ENCODE assay signal across 35 cellular contexts in the genomic region with DNA sequence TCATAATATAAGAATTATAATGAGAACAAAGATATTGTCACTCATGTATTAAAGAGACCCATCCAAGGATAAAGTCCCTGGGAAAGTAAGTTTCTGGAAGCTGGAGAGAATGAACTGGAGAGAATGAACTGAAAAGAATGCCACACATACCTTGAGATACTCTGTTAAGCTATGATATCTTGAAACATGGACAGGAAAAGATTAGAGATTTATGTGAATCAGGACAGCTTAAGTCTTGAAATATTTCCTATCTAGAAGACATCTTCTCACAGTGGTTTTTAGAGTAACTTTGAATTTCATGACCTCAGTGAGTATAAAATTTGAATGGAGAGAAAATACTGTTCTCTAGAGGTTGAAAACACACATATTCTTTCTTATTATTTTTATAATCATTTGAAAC.
"Had no signal": no experiment of that assay in that cellular context is flagged by ENCODE, and none has a peak within 500 bp of the region (broad histone marks: within the 10 kb centered on the region; RNA-seq: fewer than 3 reads in every experiment).

No MANE protein-coding gene starts in this region.

- FAIRE-seq: bronchial epithelial cell, endometrium, endothelial cell of umbilical vein had no signal

- H3K36me3 ChIP-seq: adrenal gland, ascending aorta, brain microvascular endothelial cell, colonic mucosa, esophagus squamous epithelium, gastroesophageal sphincter had no signal

- H3K9me3 ChIP-seq: adrenal gland, ascending aorta, colonic mucosa, esophagus squamous epithelium, gastroesophageal sphincter had no signal

- H3K4me3 Mint-ChIP-seq: activated CD4-positive, alpha-beta memory T cell treated with anti-CD3 and anti-CD28 coated beads for 36 hours; activated CD4-positive, alpha-beta T cell treated with anti-CD3 and anti-CD28 coated beads for 36 hours; activated CD4-positive, alpha-beta T cell treated with anti-CD3 and anti-CD28 coated beads, Interleukin-2, amount 10 ng/mL, durations not matched to agents 24 days and 14 days; activated CD8-positive, alpha-beta memory T cell treated with anti-CD3 and anti-CD28 coated beads, Interleukin-2, amount 10 ng/mL, durations not matched to agents 7 days and 5 days; activated CD8-positive, alpha-beta T cell treated with anti-CD3 and anti-CD28 coated beads, Interleukin-2, amount 10 ng/mL, durations not matched to agents 7 days and 5 days; activated naive CD4-positive, alpha-beta T cell treated with anti-CD3 and anti-CD28 coated beads for 36 hours; activated naive CD4-positive, alpha-beta T cell treated with anti-CD3 and anti-CD28 coated beads, Interleukin-2, amount 50 U/mL, for 24 hours; activated naive CD8-positive, alpha-beta T cell treated with anti-CD3 and anti-CD28 coated beads for 36 hours; activated naive CD8-positive, alpha-beta T cell treated with anti-CD3 and anti-CD28 coated beads, Interleukin-2, amount 50 U/mL, for 24 hours; activated T-helper 1 cell treated with anti-CD3 and anti-CD28 coated beads, Interleukin-12 subunit alpha, Interleukin-12 subunit beta, Interleukin-2, Interleukin-4 antibody, amounts not matched to agents 30 ng/mL and 10 ng/mL and 1 ng/mL, durations not matched to agents 14 hours and 24 hours and 36 hours; T-helper 17 cell; T-helper 2 cell treated with Interferon-gamma antibody and Interleukin-4, amounts not matched to agents 5 μg/mL and 100 μg/mL, for 36 hours had no signal

- ATAC-seq: activated CD4-positive, alpha-beta T cell treated with anti-CD3 and anti-CD28 coated beads for 36 hours; activated CD8-positive, alpha-beta memory T cell treated with anti-CD3 and anti-CD28 coated beads, Interleukin-2, amount 10 ng/mL, durations not matched to agents 7 days and 5 days; activated CD8-positive, alpha-beta T cell treated with anti-CD3 and anti-CD28 coated beads, Interleukin-2, amount 10 ng/mL, durations not matched to agents 7 days and 5 days; activated naive CD8-positive, alpha-beta T cell treated with anti-CD3 and anti-CD28 coated beads, Interleukin-2, amount 50 U/mL, for 24 hours; gastroesophageal sphincter; T-helper 17 cell had no signal

- H3K27me3 Mint-ChIP-seq: activated CD4-positive, alpha-beta memory T cell treated with anti-CD3 and anti-CD28 coated beads for 36 hours; activated CD4-positive, alpha-beta T cell treated with anti-CD3 and anti-CD28 coated beads for 36 hours; activated CD4-positive, alpha-beta T cell treated with anti-CD3 and anti-CD28 coated beads, Interleukin-2, amount 10 ng/mL, durations not matched to agents 24 days and 14 days; activated CD8-positive, alpha-beta memory T cell treated with anti-CD3 and anti-CD28 coated beads, Interleukin-2, amount 10 ng/mL, durations not matched to agents 7 days and 5 days; activated naive CD4-positive, alpha-beta T cell treated with anti-CD3 and anti-CD28 coated beads, Interleukin-2, amount 50 U/mL, for 24 hours; activated naive CD8-positive, alpha-beta T cell treated with anti-CD3 and anti-CD28 coated beads for 36 hours; activated naive CD8-positive, alpha-beta T cell treated with anti-CD3 and anti-CD28 coated beads, Interleukin-2, amount 50 U/mL, for 24 hours had no signal

- H3K4me1 Mint-ChIP-seq: activated CD4-positive, alpha-beta T cell treated with anti-CD3 and anti-CD28 coated beads for 36 hours; activated CD8-positive, alpha-beta memory T cell treated with anti-CD3 and anti-CD28 coated beads, Interleukin-2, amount 10 ng/mL, durations not matched to agents 7 days and 5 days; activated naive CD8-positive, alpha-beta T cell treated with anti-CD3 and anti-CD28 coated beads for 36 hours; activated naive CD8-positive, alpha-beta T cell treated with anti-CD3 and anti-CD28 coated beads, Interleukin-2, amount 50 U/mL, for 24 hours had no signal

- H3K27me3 ChIP-seq: adrenal gland, ascending aorta, brain microvascular endothelial cell, colonic mucosa, esophagus squamous epithelium, gastroesophageal sphincter had no signal

- H3K9me3 Mint-ChIP-seq: activated CD4-positive, alpha-beta memory T cell treated with anti-CD3 and anti-CD28 coated beads for 36 hours; activated naive CD4-positive, alpha-beta T cell treated with anti-CD3 and anti-CD28 coated beads for 36 hours; activated naive CD4-positive, alpha-beta T cell treated with anti-CD3 and anti-CD28 coated beads, Interleukin-2, amount 50 U/mL, for 24 hours; activated naive CD8-positive, alpha-beta T cell treated with anti-CD3 and anti-CD28 coated beads for 36 hours; activated naive CD8-positive, alpha-beta T cell treated with anti-CD3 and anti-CD28 coated beads, Interleukin-2, amount 50 U/mL, for 24 hours; T-helper 2 cell treated with Interferon-gamma antibody and Interleukin-4, amounts not matched to agents 5 μg/mL and 100 μg/mL, for 36 hours had no signal

- H3K27ac ChIP-seq: adrenal gland, ascending aorta, brain microvascular endothelial cell, colonic mucosa, epithelial cell of prostate, esophagus squamous epithelium, gastroesophageal sphincter had no signal

- H3K27ac Mint-ChIP-seq: activated CD4-positive, alpha-beta memory T cell treated with anti-CD3 and anti-CD28 coated beads for 36 hours; activated CD4-positive, alpha-beta T cell treated with anti-CD3 and anti-CD28 coated beads for 36 hours; activated CD4-positive, alpha-beta T cell treated with anti-CD3 and anti-CD28 coated beads, Interleukin-2, amount 10 ng/mL, durations not matched to agents 24 days and 14 days; activated CD8-positive, alpha-beta memory T cell treated with anti-CD3 and anti-CD28 coated beads, Interleukin-2, amount 10 ng/mL, durations not matched to agents 7 days and 5 days; activated CD8-positive, alpha-beta T cell treated with anti-CD3 and anti-CD28 coated beads, Interleukin-2, amount 10 ng/mL, durations not matched to agents 7 days and 5 days; activated naive CD4-positive, alpha-beta T cell treated with anti-CD3 and anti-CD28 coated beads for 36 hours; activated naive CD4-positive, alpha-beta T cell treated with anti-CD3 and anti-CD28 coated beads, Interleukin-2, amount 50 U/mL, for 24 hours; activated naive CD8-positive, alpha-beta T cell treated with anti-CD3 and anti-CD28 coated beads for 36 hours; activated naive CD8-positive, alpha-beta T cell treated with anti-CD3 and anti-CD28 coated beads, Interleukin-2, amount 50 U/mL, for 24 hours; activated T-helper 1 cell treated with anti-CD3 and anti-CD28 coated beads, Interleukin-12 subunit alpha, Interleukin-12 subunit beta, Interleukin-2, Interleukin-4 antibody, amounts not matched to agents 30 ng/mL and 10 ng/mL and 1 ng/mL, durations not matched to agents 14 hours and 24 hours and 36 hours; activated T-helper 2 cell treated with anti-CD3 and anti-CD28 coated beads, Interferon-gamma antibody, Interleukin-2, Interleukin-4, amounts not matched to agents 10 μg/mL and 5 μg/mL and 100 μg/mL, durations not matched to agents 14 hours and 24 hours and 36 hours; T-helper 17 cell; T-helper 2 cell treated with Interferon-gamma antibody and Interleukin-4, amounts not matched to agents 5 μg/mL and 100 μg/mL, for 36 hours had no signal

- H3K4me3 ChIP-seq: adrenal gland, ascending aorta, colonic mucosa, esophagus squamous epithelium, gastroesophageal sphincter had no signal

- DNase-seq: activated CD4-positive, alpha-beta memory T cell treated with anti-CD3 and anti-CD28 coated beads for 36 hours; activated CD4-positive, alpha-beta T cell treated with anti-CD3 and anti-CD28 coated beads for 36 hours; activated CD4-positive, alpha-beta T cell treated with anti-CD3 and anti-CD28 coated beads, Interleukin-2, amount 10 ng/mL, durations not matched to agents 24 days and 14 days; activated CD4-positive, CD25-positive, alpha-beta regulatory T cell; activated CD4-positive, CD25-positive, alpha-beta regulatory T cell treated with anti-CD3 and anti-CD28 coated beads, Interleukin-2, amount 50 U/mL, for 72 hours; activated CD8-positive, alpha-beta memory T cell treated with anti-CD3 and anti-CD28 coated beads, Interleukin-2, amount 10 ng/mL, durations not matched to agents 7 days and 5 days; activated CD8-positive, alpha-beta memory T cell treated with anti-CD3 and anti-CD28 coated beads, Interleukin-2, amount 50 U/mL, for 4 hours; activated CD8-positive, alpha-beta T cell treated with anti-CD3 and anti-CD28 coated beads, Interleukin-2, amount 10 ng/mL, durations not matched to agents 7 days and 5 days; activated effector memory CD4-positive, alpha-beta T cell treated with anti-CD3 and anti-CD28 coated beads, Interleukin-2, amount 50 U/mL, for 16 hours; activated naive CD4-positive, alpha-beta T cell treated with anti-CD3 and anti-CD28 coated beads for 36 hours; activated naive CD8-positive, alpha-beta T cell treated with anti-CD3 and anti-CD28 coated beads for 36 hours; activated naive CD8-positive, alpha-beta T cell treated with anti-CD3 and anti-CD28 coated beads, Interleukin-2, amount 50 U/mL, for 24 hours; activated T-cell treated with anti-CD3 and anti-CD28 coated beads, Interleukin-2, amount 50 U/mL, for 1 hour; activated T-cell treated with anti-CD3 and anti-CD28 coated beads, Interleukin-2, amount 50 U/mL, for 48 hours; brain microvascular endothelial cell; central memory CD4-positive, alpha-beta T cell; cerebellar nuclear complex; colonic mucosa; effector CD8-positive, alpha-beta T cell; esophagus squamous epithelium; foreskin melanocyte; T-helper 1 cell; T-helper 17 cell; T1000 had no signal

- H3K36me3 Mint-ChIP-seq: activated CD4-positive, alpha-beta memory T cell treated with anti-CD3 and anti-CD28 coated beads for 36 hours; activated naive CD4-positive, alpha-beta T cell treated with anti-CD3 and anti-CD28 coated beads, Interleukin-2, amount 50 U/mL, for 24 hours; activated naive CD8-positive, alpha-beta T cell treated with anti-CD3 and anti-CD28 coated beads for 36 hours had no signal

- H3K4me1 ChIP-seq: adrenal gland, colonic mucosa, gastroesophageal sphincter had no signal
